ENCODE assay signal across 23 cellular contexts in genomic region chr12:103657331-103657730, GRCh38.
DNase-seq lines count a peak whose midpoint lies in the region; ATAC-seq, FAIRE-seq and TF ChIP-seq lines count a peak whose summit lies in the region.
"Had no signal": no experiment of that assay in that cellular context is flagged by ENCODE, and none has a peak within 500 bp of the region (broad histone marks: within the 10 kb centered on the region; RNA-seq: fewer than 3 reads in every experiment).

No MANE protein-coding gene starts in this region.

- H3K9me2 ChIP-seq in GM23338 (ENCODE audit: insufficient read depth): 0 out of 2 replicates have a peak, but pooled peaks cover 12% of the 10 kb centered on the region

- no peak overlapping the region for H3K27ac ChIP-seq in GM23338 (ENCODE audit: low read depth)
- no peak overlapping the region for H3K27ac ChIP-seq in endothelial cell of umbilical vein (ENCODE audit: insufficient read depth, low read depth, low read length)
- H3K27ac ChIP-seq: PC-9, SJCRH30, thyroid gland had no signal

- intact Hi-C loops in endothelial cell of umbilical vein (cut with micrococcal nuclease): no loop called here

- ATAC-seq in GM23338: no peak
- no peak for ATAC-seq in naive thymus-derived CD8-positive, alpha-beta T cell
- ATAC-seq in GM18909 (IDR thresholded peaks at IDR 0.05; ENCODE audit: poor library complexity, unreplicated experiment): no peak
- ATAC-seq: HCT116 had no signal

- H3K4me1 Mint-ChIP-seq in GM23338: peaks cover 12% of the 10 kb centered on the region; the same call in 2 of the 3 replicates
- peaks cover 13 to 35% (median 24%) of the 10 kb centered on the region in 4 donors for H3K4me1 Mint-ChIP-seq in naive thymus-derived CD8-positive, alpha-beta T cell

- no peak overlapping the region for H3K4me2 ChIP-seq in GM23338
- H3K4me2 ChIP-seq in endothelial cell of umbilical vein (ENCODE audit: insufficient read depth, low read length): no peak overlapping the region
- H3K4me2 ChIP-seq: PC-9 had no signal

- H3K79me2 ChIP-seq in GM23338 (replicated peaks; ENCODE audit: insufficient read depth): no peaks in the 10 kb centered on the region
- H3K79me2 ChIP-seq in endothelial cell of umbilical vein (ENCODE audit: control insufficient read depth, insufficient read depth, low read length): no peaks in the 10 kb centered on the region

- TF ChIP-seq POLR2A in endothelial cell of umbilical vein (IDR thresholded peaks at IDR 0.05; ENCODE audit: low read depth, low read length): no peak

- no peak overlapping the region for H3K9ac ChIP-seq in endothelial cell of umbilical vein (replicated peaks; ENCODE audit: extremely low read depth, insufficient read depth, low read length)

- no peaks in the 10 kb centered on the region for H3K36me3 ChIP-seq in GM23338 (ENCODE audit: insufficient read depth)
- no peaks in the 10 kb centered on the region for H3K36me3 ChIP-seq in endothelial cell of umbilical vein (ENCODE audit: control insufficient read depth in 2 of 2, extremely low read depth in 1 of 2, insufficient read depth in 2 of 2, low read length in 2 of 2)
- H3K36me3 ChIP-seq: SJCRH30, thyroid gland had no signal

- no peaks in the 10 kb centered on the region for H3K27me3 ChIP-seq in GM23338 (ENCODE audit: insufficient read depth)
- H3K27me3 ChIP-seq in endothelial cell of umbilical vein (ENCODE audit: control insufficient read depth in 2 of 2, insufficient read depth in 2 of 2, low read length in 2 of 2): no peaks in the 10 kb centered on the region
- H3K27me3 ChIP-seq: SJCRH30, thyroid gland had no signal

- H3K4me1 ChIP-seq in GM23338 (ENCODE audit: insufficient read depth) (peaks cover 5% of the 10 kb centered on the region; the same call in 1 of the 2 replicates), endothelial cell of umbilical vein (ENCODE audit: control insufficient read depth, extremely low read depth, insufficient read depth, low read length) (no peaks in the 10 kb centered on the region)
- H3K4me1 ChIP-seq: SJCRH30 had no signal

- H3K36me3 Mint-ChIP-seq in GM23338 (ENCODE audit: low read depth): no peaks in the 10 kb centered on the region
- no peaks in the 10 kb centered on the region for H3K36me3 Mint-ChIP-seq in naive thymus-derived CD8-positive, alpha-beta T cell
- H3K36me3 Mint-ChIP-seq: activated naive CD4-positive, alpha-beta T cell treated with anti-CD3 and anti-CD28 coated beads, Interleukin-2, amount 50 U/mL, for 24 hours had no signal

- DNase-seq in GM23338 (ENCODE audit: low spot score): no peak
- peak; percentile 22 for DNase-seq in NCI-H226
- DNase-seq in endothelial cell of umbilical vein (ENCODE audit: low read depth, low spot score): peak; percentile 26
- no peak for DNase-seq in naive thymus-derived CD8-positive, alpha-beta T cell
- no peak for DNase-seq in NCI-H446 (lab: John Stamatoyannopoulos, UW)
- no peak for DNase-seq in kidney glomerular epithelial cell (lab: John Stamatoyannopoulos, UW)
- DNase-seq: activated CD4-positive, alpha-beta T cell treated with anti-CD3 and anti-CD28 coated beads for 4 hours; AML-193; dermis blood vessel endothelial cell; DND-41; left cardiac atrium; midbrain; NCI-H1417 treated with DMSO at 0.1 percent for 48 hours; NCI-H82; nephron progenitor cell; PC-9; posterior cingulate gyrus; stimulated activated CD4-positive, alpha-beta T cell treated with anti-CD3 and anti-CD28 coated beads, Interleukin-2, amount 100 ng/mL, for 24 hours; thyroid gland had no signal

- H3K27ac Mint-ChIP-seq in GM23338: no peak overlapping the region
- H3K27ac Mint-ChIP-seq in naive thymus-derived CD8-positive, alpha-beta T cell: peak overlapping the region in 7 of 10 donors; percentile 47 to 79 (median 62)
- H3K27ac Mint-ChIP-seq: activated naive CD4-positive, alpha-beta T cell treated with anti-CD3 and anti-CD28 coated beads, Interleukin-2, amount 50 U/mL, for 24 hours; nephron progenitor cell had no signal

- H2AFZ ChIP-seq in GM23338: peak overlapping the region; percentile 75; the same call in 1 of the 2 replicates
- no peak overlapping the region for H2AFZ ChIP-seq in endothelial cell of umbilical vein (ENCODE audit: low read depth, low read length)
- H2AFZ ChIP-seq: PC-9 had no signal

- H4K20me1 ChIP-seq in GM23338 (replicated peaks; ENCODE audit: insufficient read depth) (no peaks in the 10 kb centered on the region), endothelial cell of umbilical vein (replicated peaks; ENCODE audit: control insufficient read depth, extremely low read depth, insufficient read depth, low read length) (no peaks in the 10 kb centered on the region)

- TF ChIP-seq CTCF in GM23338 (conservative IDR thresholded peaks at IDR 0.05; ENCODE audit: low read depth in 2 of 2) (no peak), endothelial cell of umbilical vein (IDR thresholded peaks at IDR 0.05; ENCODE audit: extremely low read depth in 1 of 2, insufficient read depth in 1 of 2, low read depth in 1 of 2, low read length in 2 of 2) (no peak)

- H3K27me3 Mint-ChIP-seq in GM23338 (ENCODE audit: insufficient read depth, low read depth, poor library complexity): no peaks in the 10 kb centered on the region
- peaks cover 0 to 8% (median 4%) of the 10 kb centered on the region in 5 donors for H3K27me3 Mint-ChIP-seq in naive thymus-derived CD8-positive, alpha-beta T cell
- H3K27me3 Mint-ChIP-seq: activated naive CD4-positive, alpha-beta T cell treated with anti-CD3 and anti-CD28 coated beads, Interleukin-2, amount 50 U/mL, for 24 hours had no signal

- H3K4me3 ChIP-seq in GM23338: no peak overlapping the region
- H3K4me3 ChIP-seq in endothelial cell of umbilical vein (replicated peaks in 1 of 3; ENCODE audit: insufficient read depth in 1 of 3, low read depth in 1 of 3, low read length in 3 of 3): no peak overlapping the region
- H3K4me3 ChIP-seq: PC-9, SJCRH30, thyroid gland had no signal

- POLR2A ChIA-PET in endothelial cell of umbilical vein (lab: Charles Lee): no interaction called here
- POLR2A ChIA-PET in naive thymus-derived CD8-positive, alpha-beta T cell (lab: Charles Lee): no interaction called here

- no peaks in the 10 kb centered on the region for H3K9me3 Mint-ChIP-seq in GM23338
- H3K9me3 Mint-ChIP-seq in naive thymus-derived CD8-positive, alpha-beta T cell: peaks cover 0 to 12% (median 0%) of the 10 kb centered on the region in 9 donors
- H3K9me3 Mint-ChIP-seq: activated naive CD4-positive, alpha-beta T cell treated with anti-CD3 and anti-CD28 coated beads, Interleukin-2, amount 50 U/mL, for 24 hours; nephron progenitor cell had no signal

- no peaks in the 10 kb centered on the region for H3F3A ChIP-seq in GM23338 (replicated peaks; ENCODE audit: low read depth)

- no peak overlapping the region for H3K4me3 Mint-ChIP-seq in GM23338
- H3K4me3 Mint-ChIP-seq in naive thymus-derived CD8-positive, alpha-beta T cell: peak overlapping the region in 7 of 10 donors; percentile 14 to 66 (median 51)
- H3K4me3 Mint-ChIP-seq: nephron progenitor cell had no signal

- CTCF ChIA-PET in endothelial cell of umbilical vein (lab: Charles Lee): interaction anchor here (1.3 kb wide), 1 partner anchor 8 kb away, joined by 3 read pairs; no protein-coding TSS in a partner anchor

- H3K9me3 ChIP-seq in endothelial cell of umbilical vein (replicated peaks; ENCODE audit: control insufficient read depth, insufficient read depth, low read length): no peaks in the 10 kb centered on the region
- H3K9me3 ChIP-seq: SJCRH30, thyroid gland had no signal

- BruUV-seq in endothelial cell of umbilical vein (replicated peaks; lab: Mats Ljungman, UMichigan): no TSS peak

- dilution Hi-C loops in endothelial cell of umbilical vein (cut with MboI; ENCODE audit: extremely low pct_ligation_motif_present, low sequenced_read_pairs): no loop called here

- H3K9me1 ChIP-seq in endothelial cell of umbilical vein (replicated peaks; ENCODE audit: control insufficient read depth, extremely low read depth, insufficient read depth, low read length): no peaks in the 10 kb centered on the region

- FAIRE-seq in endothelial cell of umbilical vein (lab: Jason Lieb, UNC): no peak

TF ChIP-seq in GM23338, 12 proteins besides CTCF, POLR2A, EP300 and RAD21 (continues in another document):
- TF ChIP-seq ETS1 (IDR thresholded peaks at IDR 0.05) (no peak), ZNF114 (CRISPR knock-in tag; IDR thresholded peaks at IDR 0.05) (no peak), NANOG (IDR thresholded peaks at IDR 0.05; ENCODE audit: borderline replicate concordance) (no peak), ZNF331 (CRISPR knock-in tag; IDR thresholded peaks at IDR 0.05; ENCODE audit: low read depth) (no peak), POLR2AphosphoS5 (IDR thresholded peaks at IDR 0.05; ENCODE audit: low read depth) (no peak), EZH2 (IDR thresholded peaks at IDR 0.05; ENCODE audit: low read depth, unreplicated experiment) (no peak), EZH2phosphoT487 (IDR thresholded peaks at IDR 0.05; ENCODE audit: unreplicated experiment) (no peak)

TF ChIP-seq in endothelial cell of umbilical vein, 7 proteins besides CTCF, POLR2A, EP300 and RAD21:
- no peak for TF ChIP-seq JUN (IDR thresholded peaks at IDR 0.05; ENCODE audit: borderline replicate concordance, insufficient read depth, insufficient read length, low read depth)
- TF ChIP-seq EZH2 (IDR thresholded peaks at IDR 0.05; ENCODE audit: borderline replicate concordance, low read depth, low read length, severe bottlenecking): no peak
- no peak for TF ChIP-seq GATA2 (IDR thresholded peaks at IDR 0.05; ENCODE audit: insufficient read depth, insufficient read length, low read depth, low read length)
- no peak for TF ChIP-seq POLR2AphosphoS5 (IDR thresholded peaks at IDR 0.05; ENCODE audit: insufficient read depth, low read depth, low read length)
- no peak for TF ChIP-seq MAX (IDR thresholded peaks at IDR 0.05; ENCODE audit: insufficient read depth, insufficient read length)
- TF ChIP-seq MYC (IDR thresholded peaks at IDR 0.05; ENCODE audit: low read depth, low read length): no peak
- TF ChIP-seq FOS (IDR thresholded peaks at IDR 0.05; ENCODE audit: borderline replicate concordance, insufficient read depth, low read length): no peak

Comparison
In these comparisons a context has a peak if more than half of its experiments do, and no peak if none do; other contexts are left out.
1. DNase-seq: peak in NCI-H226 (single experiment) and endothelial cell of umbilical vein (single experiment); none in GM23338 (single experiment), naive thymus-derived CD8-positive, alpha-beta T cell (0 of 10), NCI-H446 (0 of 2) and kidney glomerular epithelial cell (single experiment).